In the genomic region with DNA sequence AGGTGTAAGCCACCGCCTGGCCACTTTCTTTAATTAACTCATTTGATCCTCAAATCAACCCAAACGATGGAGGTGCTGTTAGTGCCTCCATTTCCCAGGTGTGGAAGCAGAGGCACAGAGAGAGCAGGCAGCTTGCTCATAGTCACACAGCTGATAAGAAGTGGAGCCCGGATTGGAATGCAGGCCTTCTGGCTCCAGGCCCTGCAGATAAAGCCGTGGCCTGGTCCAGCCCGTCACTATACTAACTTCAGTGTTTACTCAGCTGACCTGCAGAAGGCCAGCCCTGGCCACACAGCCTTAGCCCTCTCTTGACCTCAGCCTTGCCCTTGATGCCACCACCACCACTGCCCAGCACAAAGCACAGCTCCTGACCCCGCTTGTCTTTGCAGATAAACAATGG, we compare ENCODE assay signal across 1 cellular context.
TF ChIP-seq lines count a peak whose summit lies in the region.

No MANE protein-coding gene starts in this region.

TF ChIP-seq in IMR-90, 13 proteins besides CTCF, POLR2A, EP300 and RAD21:
- TF ChIP-seq MAZ (IDR thresholded peaks at IDR 0.05; ENCODE audit: borderline replicate concordance, low read depth, low read length), result no peak
- TF ChIP-seq BHLHE40 (IDR thresholded peaks at IDR 0.05; ENCODE audit: low read depth, low read length), result no peak
- no peak for TF ChIP-seq CHD1 (IDR thresholded peaks at IDR 0.05; ENCODE audit: low read depth, low read length)
- no peak for TF ChIP-seq FOS (IDR thresholded peaks at IDR 0.05; ENCODE audit: low read depth, low read length)
- no peak for TF ChIP-seq MXI1 (IDR thresholded peaks at IDR 0.05; ENCODE audit: borderline replicate concordance, low read depth, low read length)
- no peak for TF ChIP-seq NFE2L2 (IDR thresholded peaks at IDR 0.05; ENCODE audit: low read depth, low read length)
- TF ChIP-seq, protein P1, sequence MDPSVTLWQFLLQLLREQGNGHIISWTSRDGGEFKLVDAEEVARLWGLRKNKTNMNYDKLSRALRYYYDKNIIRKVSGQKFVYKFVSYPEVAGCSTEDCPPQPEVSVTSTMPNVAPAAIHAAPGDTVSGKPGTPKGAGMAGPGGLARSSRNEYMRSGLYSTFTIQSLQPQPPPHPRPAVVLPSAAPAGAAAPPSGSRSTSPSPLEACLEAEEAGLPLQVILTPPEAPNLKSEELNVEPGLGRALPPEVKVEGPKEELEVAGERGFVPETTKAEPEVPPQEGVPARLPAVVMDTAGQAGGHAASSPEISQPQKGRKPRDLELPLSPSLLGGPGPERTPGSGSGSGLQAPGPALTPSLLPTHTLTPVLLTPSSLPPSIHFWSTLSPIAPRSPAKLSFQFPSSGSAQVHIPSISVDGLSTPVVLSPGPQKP (IDR thresholded peaks at IDR 0.05; ENCODE audit: borderline replicate concordance, low read depth, low read length), result no peak
- no peak for TF ChIP-seq RFX5 (IDR thresholded peaks at IDR 0.05; ENCODE audit: low read depth, low read length)
- TF ChIP-seq, protein P2, sequence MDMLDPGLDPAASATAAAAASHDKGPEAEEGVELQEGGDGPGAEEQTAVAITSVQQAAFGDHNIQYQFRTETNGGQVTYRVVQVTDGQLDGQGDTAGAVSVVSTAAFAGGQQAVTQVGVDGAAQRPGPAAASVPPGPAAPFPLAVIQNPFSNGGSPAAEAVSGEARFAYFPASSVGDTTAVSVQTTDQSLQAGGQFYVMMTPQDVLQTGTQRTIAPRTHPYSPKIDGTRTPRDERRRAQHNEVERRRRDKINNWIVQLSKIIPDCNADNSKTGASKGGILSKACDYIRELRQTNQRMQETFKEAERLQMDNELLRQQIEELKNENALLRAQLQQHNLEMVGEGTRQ (IDR thresholded peaks at IDR 0.05; ENCODE audit: low read depth, low read length), result no peak
- TF ChIP-seq SMC3 (IDR thresholded peaks at IDR 0.05; ENCODE audit: low read depth, low read length), result no peak
- TF ChIP-seq MAFK (IDR thresholded peaks at IDR 0.05; ENCODE audit: low read depth, low read length), result no peak
